In the genomic region with DNA sequence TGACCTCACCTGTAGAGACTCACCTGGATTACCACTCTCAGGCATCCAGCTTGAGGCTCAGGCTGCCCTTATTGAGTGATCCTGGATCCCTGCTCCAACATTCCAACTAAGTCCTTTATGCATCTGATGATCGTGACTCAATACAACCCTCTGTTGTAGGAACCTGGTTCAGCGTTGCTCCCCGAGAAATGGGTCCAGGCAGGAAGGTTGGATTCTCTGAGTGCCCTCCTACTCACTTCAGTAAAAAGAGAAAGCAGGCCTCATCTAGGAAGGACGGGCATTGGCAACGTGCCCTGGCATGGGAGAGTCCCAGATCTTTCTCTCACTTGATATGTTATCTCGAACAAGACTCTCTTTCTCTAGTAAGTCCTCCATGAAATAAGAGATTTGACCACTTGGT, we compare ENCODE assay signal across 31 cellular contexts. TPM values are rescaled to one million over a fixed set of nuclear protein-coding genes. Genes with fewer than 3 reads are reported as not detected.
"Had no signal": no experiment of that assay in that cellular context is flagged by ENCODE, and none has a peak within 500 bp of the region (broad histone marks: within the 10 kb centered on the region; RNA-seq: fewer than 3 reads in every experiment).

A gene with protein sequence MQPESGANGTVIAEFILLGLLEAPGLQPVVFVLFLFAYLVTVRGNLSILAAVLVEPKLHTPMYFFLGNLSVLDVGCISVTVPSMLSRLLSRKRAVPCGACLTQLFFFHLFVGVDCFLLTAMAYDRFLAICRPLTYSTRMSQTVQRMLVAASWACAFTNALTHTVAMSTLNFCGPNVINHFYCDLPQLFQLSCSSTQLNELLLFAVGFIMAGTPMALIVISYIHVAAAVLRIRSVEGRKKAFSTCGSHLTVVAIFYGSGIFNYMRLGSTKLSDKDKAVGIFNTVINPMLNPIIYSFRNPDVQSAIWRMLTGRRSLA (minus strand): TSS at position 101 of the 400 bp plus-strand sequence. CDS start 5,778 bp downstream, outside the sequence.

- DNase-seq: stimulated activated CD4-positive, alpha-beta T cell treated with anti-CD3 and anti-CD28 coated beads, Interleukin-2, amount 100 ng/mL, for 48 hours; stimulated activated CD4-positive, alpha-beta T cell treated with anti-CD3 and anti-CD28 coated beads, Interleukin-4, amount 100 ng/mL, for 1 hour; stimulated activated CD4-positive, alpha-beta T cell treated with anti-CD3 and anti-CD28 coated beads, Interleukin-4, amount 100 ng/mL, for 24 hours; stimulated activated CD4-positive, alpha-beta T cell treated with anti-CD3 and anti-CD28 coated beads, Interleukin-4, amount 100 ng/mL, for 4 hours; stimulated activated CD8-positive, alpha-beta memory T cell treated with anti-CD3 and anti-CD28 coated beads, Interleukin-4, amount 100 ng/mL, for 48 hours; stimulated activated naive B cell treated with anti-CD40 and anti-IgM and Interleukin-4, amounts not matched to agents 10 μg/mL and 1 μg/mL and 100 μg/mL, for 72 hours; stimulated activated naive CD4-positive, alpha-beta T cell; stimulated activated naive CD4-positive, alpha-beta T cell treated with Interleukin-2 at 50 U/mL for 16 hours; stimulated activated naive CD8-positive, alpha-beta T cell treated with anti-CD3 and anti-CD28 coated beads, Interleukin-15, amount 100 ng/mL, for 72 hours; stimulated activated naive CD8-positive, alpha-beta T cell treated with anti-CD3 and anti-CD28 coated beads, Interleukin-15, Interleukin-2, amounts not matched to agents 100 U/mL and 50 U/mL, for 24 hours; stomach; substantia nigra; testis; thyroid gland; tibial artery; transverse colon; trophoblast cell; upper lobe of left lung; upper lobe of right lung; uterus had no signal

- H3K4me1 Mint-ChIP-seq: stimulated activated effector memory CD8-positive, alpha-beta T cell treated with anti-CD3 and anti-CD28 coated beads, Interleukin-12 subunit alpha, Interleukin-12 subunit beta, amount 100 ng/mL, for 72 hours; stimulated activated memory B cell treated with anti-CD40 and anti-IgM and Interleukin-4, amounts not matched to agents 10 μg/mL and 1 μg/mL and 100 μg/mL, for 72 hours; stimulated activated naive B cell treated with anti-CD40 and anti-IgM and Interleukin-4, amounts not matched to agents 10 μg/mL and 1 μg/mL and 100 μg/mL, for 72 hours; stimulated activated naive CD8-positive, alpha-beta T cell treated with anti-CD3 and anti-CD28 coated beads, Interleukin-15, amount 100 ng/mL, for 72 hours had no signal

- H3K4me3 ChIP-seq: stomach, suprapubic skin, testis, thoracic aorta, thyroid gland, tibial artery, tibial nerve, transverse colon, upper lobe of left lung, upper lobe of right lung, uterus, vagina had no signal

- H3K27ac Mint-ChIP-seq: stimulated activated effector memory CD8-positive, alpha-beta T cell treated with anti-CD3 and anti-CD28 coated beads, Interleukin-12 subunit alpha, Interleukin-12 subunit beta, amount 100 ng/mL, for 72 hours; stimulated activated memory B cell treated with anti-CD40 and anti-IgM and Interleukin-4, amounts not matched to agents 10 μg/mL and 1 μg/mL and 100 μg/mL, for 72 hours; stimulated activated naive B cell treated with anti-CD40 and anti-IgM and Interleukin-4, amounts not matched to agents 10 μg/mL and 1 μg/mL and 100 μg/mL, for 72 hours; stimulated activated naive CD8-positive, alpha-beta T cell treated with anti-CD3 and anti-CD28 coated beads, Interleukin-15, amount 100 ng/mL, for 72 hours; stimulated activated naive CD8-positive, alpha-beta T cell treated with anti-CD3 and anti-CD28 coated beads, Interleukin-15, Interleukin-2, amounts not matched to agents 100 ng/mL and 50 ng/mL, for 24 hours; type B pancreatic cell had no signal

- H3K36me3 Mint-ChIP-seq: stimulated activated effector memory CD8-positive, alpha-beta T cell treated with anti-CD3 and anti-CD28 coated beads, Interleukin-12 subunit alpha, Interleukin-12 subunit beta, amount 100 ng/mL, for 72 hours; stimulated activated memory B cell treated with anti-CD40 and anti-IgM and Interleukin-4, amounts not matched to agents 10 μg/mL and 1 μg/mL and 100 μg/mL, for 72 hours; stimulated activated naive B cell treated with anti-CD40 and anti-IgM and Interleukin-4, amounts not matched to agents 10 μg/mL and 1 μg/mL and 100 μg/mL, for 72 hours; type B pancreatic cell had no signal

- H3K27me3 ChIP-seq: testis, thyroid gland, tibial artery, tibial nerve, upper lobe of left lung, uterus, vagina had no signal

- H3K36me3 ChIP-seq: stomach, suprapubic skin, thoracic aorta, thyroid gland, tibial artery, tibial nerve, transverse colon, upper lobe of left lung, upper lobe of right lung, uterus, vagina had no signal

- H3K4me1 ChIP-seq: stomach, suprapubic skin, testis, thyroid gland, tibial artery, tibial nerve, transverse colon, upper lobe of left lung, upper lobe of right lung, uterus, vagina had no signal

- H3K27me3 Mint-ChIP-seq: stimulated activated memory B cell treated with anti-CD40 and anti-IgM and Interleukin-4, amounts not matched to agents 10 μg/mL and 1 μg/mL and 100 μg/mL, for 72 hours; stimulated activated naive CD8-positive, alpha-beta T cell treated with anti-CD3 and anti-CD28 coated beads, Interleukin-15, amount 100 ng/mL, for 72 hours; type B pancreatic cell had no signal

- H3K9me3 ChIP-seq: suprapubic skin, testis, thyroid gland, tibial artery, transverse colon, upper lobe of left lung, upper lobe of right lung, uterus, vagina had no signal

- H3K9me3 Mint-ChIP-seq: stimulated activated effector memory CD8-positive, alpha-beta T cell treated with anti-CD3 and anti-CD28 coated beads, Interleukin-12 subunit alpha, Interleukin-12 subunit beta, amount 100 ng/mL, for 72 hours; stimulated activated naive CD8-positive, alpha-beta T cell treated with anti-CD3 and anti-CD28 coated beads, Interleukin-15, amount 100 ng/mL, for 72 hours; type B pancreatic cell had no signal

- H3K27ac ChIP-seq: stomach, suprapubic skin, testis, thoracic aorta, thyroid gland, tibial artery, tibial nerve, transverse colon, upper lobe of left lung, upper lobe of right lung, uterus, vagina had no signal

- H3K4me3 Mint-ChIP-seq: stimulated activated effector memory CD8-positive, alpha-beta T cell treated with anti-CD3 and anti-CD28 coated beads, Interleukin-12 subunit alpha, Interleukin-12 subunit beta, amount 100 ng/mL, for 72 hours; stimulated activated memory B cell treated with anti-CD40 and anti-IgM and Interleukin-4, amounts not matched to agents 10 μg/mL and 1 μg/mL and 100 μg/mL, for 72 hours; stimulated activated naive B cell treated with anti-CD40 and anti-IgM and Interleukin-4, amounts not matched to agents 10 μg/mL and 1 μg/mL and 100 μg/mL, for 72 hours; stimulated activated naive CD8-positive, alpha-beta T cell treated with anti-CD3 and anti-CD28 coated beads, Interleukin-15, amount 100 ng/mL, for 72 hours; stimulated activated naive CD8-positive, alpha-beta T cell treated with anti-CD3 and anti-CD28 coated beads, Interleukin-15, Interleukin-2, amounts not matched to agents 100 ng/mL and 50 ng/mL, for 24 hours; type B pancreatic cell had no signal

RNA-seq across cellular contexts. Expression of the gene that starts here (rescaled TPM):
- total RNA-seq: stomach, subcutaneous adipose tissue, suprapubic skin, thyroid gland, transverse colon, upper lobe of left lung, upper lobe of right lung, ureter, urinary bladder, vagina had no signal
- polyA plus RNA-seq: stomach, urinary bladder had no signal
